In genomic region chr5:151799407-151799806, GRCh38 we compare ENCODE assay signal across 14 cellular contexts. TPM values are rescaled to one million over a fixed set of nuclear protein-coding genes. Genes with fewer than 3 reads are reported as not detected.
A peak's percentile ranks its signal among the peaks of the same experiment; 100 is the strongest.
DNase-seq lines count a peak whose midpoint lies in the region; ATAC-seq and TF ChIP-seq lines count a peak whose summit lies in the region.
"Had no signal": no experiment of that assay in that cellular context is flagged by ENCODE, and none has a peak within 500 bp of the region (broad histone marks: within the 10 kb centered on the region; RNA-seq: fewer than 3 reads in every experiment).

No MANE protein-coding gene starts in this region.

- no peaks in the 10 kb centered on the region for H3K27me3 ChIP-seq in MG63
- H3K27me3 ChIP-seq in adipocyte (replicated peaks; ENCODE audit: control insufficient read depth, insufficient read depth, low read length): no peaks in the 10 kb centered on the region
- no peaks in the 10 kb centered on the region for H3K27me3 ChIP-seq in osteoblast (ENCODE audit: insufficient read depth, low read length)

- peak overlapping the region; percentile 11 for H3K27ac ChIP-seq in osteoblast (ENCODE audit: low read depth, low read length)

- no peak overlapping the region for H3K4me3 ChIP-seq in MG63
- no peak overlapping the region for H3K4me3 ChIP-seq in adipocyte (ENCODE audit: low read length)
- H3K4me3 ChIP-seq in osteoblast (ENCODE audit: insufficient read depth, low read length): no peak overlapping the region

- H3K9me3 Mint-ChIP-seq in activated naive CD4-positive, alpha-beta T cell treated with anti-CD3 and anti-CD28 coated beads for 36 hours: no peaks in the 10 kb centered on the region
- H3K9me3 Mint-ChIP-seq in activated naive CD4-positive, alpha-beta T cell treated with anti-CD3 and anti-CD28 coated beads, Interleukin-2, amount 10 ng/mL, durations not matched to agents 7 days and 5 days: no peaks in the 10 kb centered on the region
- H3K9me3 Mint-ChIP-seq: activated T-cell treated with anti-CD3 and anti-CD28 coated beads, Interleukin-2, amount 50 U/mL, for 4 hours had no signal

- H3K4me2 ChIP-seq in osteoblast (ENCODE audit: insufficient read depth, low read length): no peak overlapping the region

- no peak for TF ChIP-seq CTCF in osteoblast (IDR thresholded peaks at IDR 0.05; ENCODE audit: extremely low read depth, low read depth, low read length)

- intact Hi-C loops in activated naive CD4-positive, alpha-beta T cell treated with anti-CD3 and anti-CD28 coated beads for 36 hours (cut with micrococcal nuclease): no loop called here
- intact Hi-C loops in cardiac septum (cut with DNase I): no loop called here

- peaks cover 46% of the 10 kb centered on the region for H3K36me3 Mint-ChIP-seq in activated naive CD4-positive, alpha-beta T cell treated with anti-CD3 and anti-CD28 coated beads for 36 hours (ENCODE audit: low read depth)
- peaks cover 64% of the 10 kb centered on the region for H3K36me3 Mint-ChIP-seq in activated naive CD4-positive, alpha-beta T cell treated with anti-CD3 and anti-CD28 coated beads, Interleukin-2, amount 10 ng/mL, durations not matched to agents 7 days and 5 days

- H3K9me3 ChIP-seq in MG63: no peaks in the 10 kb centered on the region
- no peaks in the 10 kb centered on the region for H3K9me3 ChIP-seq in adipocyte (ENCODE audit: control insufficient read depth, low read length)
- no peaks in the 10 kb centered on the region for H3K9me3 ChIP-seq in osteoblast (ENCODE audit: low read depth, low read length)

- H3K4me1 ChIP-seq in adipocyte (ENCODE audit: control insufficient read depth, insufficient read depth, low read length) (peaks cover 3% of the 10 kb centered on the region), osteoblast (ENCODE audit: insufficient read depth, low read length) (peaks cover 24% of the 10 kb centered on the region)

- DNase-seq in activated naive CD4-positive, alpha-beta T cell treated with anti-CD3 and anti-CD28 coated beads for 36 hours: no peak
- DNase-seq in activated naive CD4-positive, alpha-beta T cell treated with anti-CD3 and anti-CD28 coated beads, Interleukin-2, amount 10 ng/mL, durations not matched to agents 7 days and 5 days: no peak
- DNase-seq in MG63 (peak; percentile 26), adipocyte (ENCODE audit: low read depth) (peak; percentile 27), osteoblast (ENCODE audit: insufficient read length, low spot score, missing footprints) (no peak), cardiac septum (ENCODE audit: low spot score) (no peak), dedifferentiated amniotic fluid mesenchymal stem cell (ENCODE audit: extremely low spot score) (no peak)
- DNase-seq: activated T-cell treated with anti-CD3 and anti-CD28 coated beads, Interleukin-2, amount 50 U/mL, for 4 hours; central memory CD4-positive, alpha-beta T cell; DND-41; midbrain; NCI-H2227 treated with DMSO at 0.1 percent for 48 hours had no signal

- peaks cover 61% of the 10 kb centered on the region for H3K79me2 ChIP-seq in osteoblast (ENCODE audit: insufficient read depth, low read length)

- CTCF ChIA-PET in activated naive CD4-positive, alpha-beta T cell treated with anti-CD3 and anti-CD28 coated beads for 36 hours (lab: Charles Lee): interaction anchor here (0.6 to 2.5 kb wide), 6 partner anchors 12 to 344 kb away, joined by 3 to 10 read pairs (median 6); no protein-coding TSS in a partner anchor
- CTCF ChIA-PET in activated naive CD4-positive, alpha-beta T cell treated with anti-CD3 and anti-CD28 coated beads, Interleukin-2, amount 10 ng/mL, durations not matched to agents 7 days and 5 days (lab: Charles Lee): interaction anchor here (0.6 to 1.4 kb wide), 4 partner anchors 9 to 570 kb away, joined by 3 to 4 read pairs (median 3); no protein-coding TSS in a partner anchor

- H2AFZ ChIP-seq in osteoblast (ENCODE audit: low read length): no peak overlapping the region

- no peak overlapping the region for H3K9ac ChIP-seq in adipocyte (ENCODE audit: low read length)

- ATAC-seq in HG02840 (IDR thresholded peaks at IDR 0.05; ENCODE audit: low FRiP score, unreplicated experiment): no peak
- ATAC-seq: esophagus mucosa had no signal

- peak overlapping the region; percentile 31 for H3K27ac Mint-ChIP-seq in activated naive CD4-positive, alpha-beta T cell treated with anti-CD3 and anti-CD28 coated beads for 36 hours
- H3K27ac Mint-ChIP-seq in activated naive CD4-positive, alpha-beta T cell treated with anti-CD3 and anti-CD28 coated beads, Interleukin-2, amount 10 ng/mL, durations not matched to agents 7 days and 5 days: no peak overlapping the region

- peaks cover 50% of the 10 kb centered on the region for H4K20me1 ChIP-seq in osteoblast (ENCODE audit: insufficient read depth, low read length)

- no peak overlapping the region for H3K4me3 Mint-ChIP-seq in activated naive CD4-positive, alpha-beta T cell treated with anti-CD3 and anti-CD28 coated beads for 36 hours
- H3K4me3 Mint-ChIP-seq in activated naive CD4-positive, alpha-beta T cell treated with anti-CD3 and anti-CD28 coated beads, Interleukin-2, amount 10 ng/mL, durations not matched to agents 7 days and 5 days: no peak overlapping the region
- H3K4me3 Mint-ChIP-seq: activated T-cell treated with anti-CD3 and anti-CD28 coated beads, Interleukin-2, amount 50 U/mL, for 4 hours had no signal

- H3K27me3 Mint-ChIP-seq in activated naive CD4-positive, alpha-beta T cell treated with anti-CD3 and anti-CD28 coated beads for 36 hours (ENCODE audit: low read depth): no peaks in the 10 kb centered on the region
- H3K27me3 Mint-ChIP-seq in activated naive CD4-positive, alpha-beta T cell treated with anti-CD3 and anti-CD28 coated beads, Interleukin-2, amount 10 ng/mL, durations not matched to agents 7 days and 5 days: no peaks in the 10 kb centered on the region

- peaks cover 41% of the 10 kb centered on the region for H3K4me1 Mint-ChIP-seq in activated naive CD4-positive, alpha-beta T cell treated with anti-CD3 and anti-CD28 coated beads for 36 hours (ENCODE audit: low read depth)
- peaks cover 12% of the 10 kb centered on the region for H3K4me1 Mint-ChIP-seq in activated naive CD4-positive, alpha-beta T cell treated with anti-CD3 and anti-CD28 coated beads, Interleukin-2, amount 10 ng/mL, durations not matched to agents 7 days and 5 days

- H3K36me3 ChIP-seq in MG63 (peaks cover 98% of the 10 kb centered on the region), adipocyte (ENCODE audit: control insufficient read depth, insufficient read depth, low read length, severe bottlenecking) (peaks cover 97% of the 10 kb centered on the region), osteoblast (ENCODE audit: insufficient read depth, low read length) (peaks cover 91% of the 10 kb centered on the region)

RNA-seq across cellular contexts. Expression of gene G3BP1, which starts 27.7 kb away (rescaled TPM):
- total RNA-seq in activated naive CD4-positive, alpha-beta T cell treated with anti-CD3 and anti-CD28 coated beads for 36 hours: 100 to 1,000 TPM; 220 to 241 TPM
- 187 and 352 TPM in 2 replicates for total RNA-seq in MG63 (2014; rRNA removed; shearing (Covaris generic); ENCODE audit: low replicate concordance)
- total RNA-seq in osteoblast: 121 and 145 TPM in 2 replicates
- 99.4 TPM for total RNA-seq in cardiac septum

RNA-seq across cellular contexts. Expression of gene ATOX1, which starts 41.0 kb away (rescaled TPM):
- 10 to 100 TPM; 87.7 to 92.6 TPM for total RNA-seq in activated naive CD4-positive, alpha-beta T cell treated with anti-CD3 and anti-CD28 coated beads for 36 hours
- total RNA-seq in MG63 (2014; rRNA removed; shearing (Covaris generic); ENCODE audit: low replicate concordance): 69.5 and 138 TPM in 2 replicates
- total RNA-seq in osteoblast: 52.8 and 54.2 TPM in 2 replicates
- total RNA-seq in cardiac septum: 61.4 TPM

Comparison
In these comparisons a context has a peak if more than half of its experiments do, and no peak if none do; other contexts are left out.
1. DNase-seq: peak in MG63 (single experiment) and adipocyte (single experiment); none in activated naive CD4-positive, alpha-beta T cell treated with anti-CD3 and anti-CD28 coated beads for 36 hours (single experiment), activated naive CD4-positive, alpha-beta T cell treated with anti-CD3 and anti-CD28 coated beads, Interleukin-2, amount 10 ng/mL, durations not matched to agents 7 days and 5 days (single experiment), osteoblast (single experiment), cardiac septum (single experiment) and dedifferentiated amniotic fluid mesenchymal stem cell (single experiment).